Comparison of ENCODE assay signal across 11 cellular contexts in the genomic region with DNA sequence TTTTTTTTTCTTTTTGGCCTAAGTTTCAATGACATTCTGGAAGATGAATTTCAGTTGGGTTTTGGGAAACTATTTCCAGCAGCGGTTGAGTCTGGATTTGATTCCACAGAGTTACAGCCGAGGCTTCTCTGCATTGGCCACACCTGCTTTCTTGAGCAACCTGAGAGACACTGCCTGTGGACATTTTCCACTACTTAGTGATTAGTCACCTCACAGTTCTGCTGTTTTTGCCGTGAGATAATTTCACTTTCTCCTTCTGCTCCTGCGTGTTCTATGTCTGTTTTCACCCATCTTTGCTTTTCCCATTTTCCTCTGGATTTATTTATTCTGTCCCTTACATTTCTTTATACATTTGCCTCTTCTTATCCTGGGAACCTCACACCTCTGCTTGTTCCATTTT.
DNase-seq lines count a peak whose midpoint lies in the region; ATAC-seq, FAIRE-seq and TF ChIP-seq lines count a peak whose summit lies in the region.
"Had no signal": no experiment of that assay in that cellular context is flagged by ENCODE, and none has a peak within 500 bp of the region (broad histone marks: within the 10 kb centered on the region; RNA-seq: fewer than 3 reads in every experiment).

No MANE protein-coding gene starts in this region.

- H3K4me1 ChIP-seq in hepatocyte (ENCODE audit: insufficient read depth): peaks cover 40% of the 10 kb centered on the region

- no peaks in the 10 kb centered on the region for H3K9me3 Mint-ChIP-seq in stimulated activated effector memory CD8-positive, alpha-beta T cell treated with anti-CD3 and anti-CD28 coated beads, Interleukin-12 subunit alpha, Interleukin-12 subunit beta, amount 100 ng/mL, for 72 hours
- H3K9me3 Mint-ChIP-seq: nephron progenitor cell had no signal

- WGBS in hepatocyte (ENCODE audit: low lambda C conversion rate, missing lambda C conversion rate): 42% methylated on average over 4 of the region's 4 CpGs

- peak overlapping the region; percentile 85 for H3K27ac ChIP-seq in hepatocyte

- H3K4me3 ChIP-seq in hepatocyte: no peak overlapping the region

- peak; percentile 42 for ATAC-seq in stimulated activated effector memory CD8-positive, alpha-beta T cell treated with anti-CD3 and anti-CD28 coated beads, Interleukin-12 subunit alpha, Interleukin-12 subunit beta, amount 100 ng/mL, for 72 hours
- ATAC-seq in GM21825 (IDR thresholded peaks at IDR 0.05; ENCODE audit: unreplicated experiment): no peak

- H3K27ac Mint-ChIP-seq in stimulated activated effector memory CD8-positive, alpha-beta T cell treated with anti-CD3 and anti-CD28 coated beads, Interleukin-12 subunit alpha, Interleukin-12 subunit beta, amount 100 ng/mL, for 72 hours: no peak overlapping the region

- DNase-seq in GM13976 (ENCODE audit: low spot score) (peak; percentile 5), amniotic stem cell (lab: John Stamatoyannopoulos, UW) (peak; percentile 64), hepatocyte (ENCODE audit: low spot score) (peak; percentile 55), GF-D8 (lab: John Stamatoyannopoulos, UW) (no peak), HTR-8/SVneo (ENCODE audit: insufficient read length, low spot score) (no peak), HEK293T (ENCODE audit: extremely low spot score) (no peak)
- DNase-seq in stimulated activated effector memory CD8-positive, alpha-beta T cell treated with anti-CD3 and anti-CD28 coated beads, Interleukin-12 subunit alpha, Interleukin-12 subunit beta, amount 100 ng/mL, for 72 hours (ENCODE audit: low spot score in 2 of 2): no peak
- DNase-seq: activated CD4-positive, alpha-beta T cell treated with anti-CD3 and anti-CD28 coated beads, Interleukin-2, amount 50 U/mL, for 48 hours; NCI-H82; nephron progenitor cell had no signal

- H3K27me3 ChIP-seq in hepatocyte: no peaks in the 10 kb centered on the region

- FAIRE-seq in HTR-8/SVneo (lab: Jason Lieb, UNC): no peak

- CTCF ChIA-PET in HEK293T (lab: Yijun Ruan, JAX): no interaction called here

- peak overlapping the region; percentile 7 for H3K4me3 Mint-ChIP-seq in stimulated activated effector memory CD8-positive, alpha-beta T cell treated with anti-CD3 and anti-CD28 coated beads, Interleukin-12 subunit alpha, Interleukin-12 subunit beta, amount 100 ng/mL, for 72 hours
- H3K4me3 Mint-ChIP-seq: nephron progenitor cell had no signal

- H3K79me2 ChIP-seq in hepatocyte: peaks cover 2% of the 10 kb centered on the region

- no peaks in the 10 kb centered on the region for H3K36me3 Mint-ChIP-seq in stimulated activated effector memory CD8-positive, alpha-beta T cell treated with anti-CD3 and anti-CD28 coated beads, Interleukin-12 subunit alpha, Interleukin-12 subunit beta, amount 100 ng/mL, for 72 hours

- in situ Hi-C loops in GM13976 (cut with MboI; ENCODE audit: low sequenced_read_pairs, unreplicated experiment): loop anchor here (25.0 kb wide), 1 partner anchor 443 kb away; no protein-coding TSS in a partner anchor

- TF ChIP-seq CTCF in GM13976 (IDR thresholded peaks at IDR 0.05; ENCODE audit: borderline replicate concordance, control extremely low read depth, extremely low read depth, insufficient read depth, missing control alignments) (no peak), hepatocyte (IDR thresholded peaks at IDR 0.05; ENCODE audit: poor library complexity) (no peak)

- H3K9me3 ChIP-seq in hepatocyte (ENCODE audit: low read depth): no peaks in the 10 kb centered on the region

- H2AFZ ChIP-seq in hepatocyte: no peak overlapping the region

- no peaks in the 10 kb centered on the region for H3K36me3 ChIP-seq in hepatocyte (replicated peaks; ENCODE audit: insufficient read depth, low read depth)

- POLR2A ChIA-PET in HEK293T (lab: Yijun Ruan, JAX): no interaction called here

- H3K4me2 ChIP-seq in hepatocyte: peak overlapping the region; percentile 65

- H3K9me2 ChIP-seq in hepatocyte (replicated peaks; ENCODE audit: insufficient read depth): no peaks in the 10 kb centered on the region

- H3K4me1 Mint-ChIP-seq in stimulated activated effector memory CD8-positive, alpha-beta T cell treated with anti-CD3 and anti-CD28 coated beads, Interleukin-12 subunit alpha, Interleukin-12 subunit beta, amount 100 ng/mL, for 72 hours: peaks cover 6% of the 10 kb centered on the region

- no peaks in the 10 kb centered on the region for H4K20me1 ChIP-seq in hepatocyte (ENCODE audit: insufficient read depth, poor library complexity, severe bottlenecking)

TF ChIP-seq in HEK293T, 16 proteins besides CTCF, POLR2A, EP300 and RAD21:
- TF ChIP-seq ARNT (IDR thresholded peaks at IDR 0.05): no peak
- TF ChIP-seq, protein P1, sequence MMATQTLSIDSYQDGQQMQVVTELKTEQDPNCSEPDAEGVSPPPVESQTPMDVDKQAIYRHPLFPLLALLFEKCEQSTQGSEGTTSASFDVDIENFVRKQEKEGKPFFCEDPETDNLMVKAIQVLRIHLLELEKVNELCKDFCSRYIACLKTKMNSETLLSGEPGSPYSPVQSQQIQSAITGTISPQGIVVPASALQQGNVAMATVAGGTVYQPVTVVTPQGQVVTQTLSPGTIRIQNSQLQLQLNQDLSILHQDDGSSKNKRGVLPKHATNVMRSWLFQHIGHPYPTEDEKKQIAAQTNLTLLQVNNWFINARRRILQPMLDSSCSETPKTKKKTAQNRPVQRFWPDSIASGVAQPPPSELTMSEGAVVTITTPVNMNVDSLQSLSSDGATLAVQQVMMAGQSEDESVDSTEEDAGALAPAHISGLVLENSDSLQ (IDR thresholded peaks at IDR 0.05): no peak
- TF ChIP-seq HDGF (IDR thresholded peaks at IDR 0.05; ENCODE audit: borderline replicate concordance): no peak
- TF ChIP-seq SP1 (IDR thresholded peaks at IDR 0.05): no peak
- no peak for TF ChIP-seq ZNF384 (IDR thresholded peaks at IDR 0.05)
- no peak for TF ChIP-seq LEF1 (IDR thresholded peaks at IDR 0.05; ENCODE audit: borderline replicate concordance)
- TF ChIP-seq FOXA1 (IDR thresholded peaks at IDR 0.05): no peak
- TF ChIP-seq TARDBP (IDR thresholded peaks at IDR 0.05): no peak
- TF ChIP-seq FOXM1 (IDR thresholded peaks at IDR 0.05; ENCODE audit: borderline replicate concordance): no peak
- TF ChIP-seq ELF4 (IDR thresholded peaks at IDR 0.05): no peak
- TF ChIP-seq L3MBTL2 (conservative IDR thresholded peaks at IDR 0.05): no peak
TF ChIP-seq in HEK293T: peak in this region for 0.

Comparison
In these comparisons a context has a peak if more than half of its experiments do, and no peak if none do; other contexts are left out.
1. DNase-seq: peak in GM13976 (single experiment), amniotic stem cell (single experiment) and hepatocyte (single experiment); none in stimulated activated effector memory CD8-positive, alpha-beta T cell treated with anti-CD3 and anti-CD28 coated beads, Interleukin-12 subunit alpha, Interleukin-12 subunit beta, amount 100 ng/mL, for 72 hours (0 of 2), GF-D8 (single experiment), HTR-8/SVneo (single experiment) and HEK293T (single experiment).